1 cellular context compared by ENCODE assay signal in genomic region chr19:46173886-46174475, GRCh38.
TF ChIP-seq lines count a peak whose summit lies in the region.

No MANE protein-coding gene starts in this region.

TF ChIP-seq in H1, 55 proteins besides CTCF, POLR2A, EP300 and RAD21:
- TF ChIP-seq CHD7 (IDR thresholded peaks at IDR 0.05; ENCODE audit: insufficient replicate concordance, low read length) (no peak), RBBP5 (IDR thresholded peaks at IDR 0.05; ENCODE audit: borderline replicate concordance, low read depth, low read length) (no peak), TBP (IDR thresholded peaks at IDR 0.05; ENCODE audit: low read depth, low read length) (no peak), MAX (IDR thresholded peaks at IDR 0.05) (no peak), KDM4A (IDR thresholded peaks at IDR 0.05; ENCODE audit: low read depth, low read length, severe bottlenecking) (no peak), SIX5 (IDR thresholded peaks at IDR 0.05; ENCODE audit: low read depth, low read length) (no peak), TCF12 (IDR thresholded peaks at IDR 0.05; ENCODE audit: low read depth, low read length) (no peak), ASH2L (IDR thresholded peaks at IDR 0.05; ENCODE audit: low read length) (no peak), HDAC6 (IDR thresholded peaks at IDR 0.05; ENCODE audit: low read depth, low read length) (no peak), ATF2 (IDR thresholded peaks at IDR 0.05; ENCODE audit: low read length) (no peak), GABPA (IDR thresholded peaks at IDR 0.05; ENCODE audit: borderline replicate concordance, insufficient read depth, low read length) (no peak), SIN3A (conservative IDR thresholded peaks at IDR 0.05 in 1 of 2, IDR thresholded peaks at IDR 0.05 in 1 of 2; ENCODE audit: low read depth in 1 of 2, low read length in 2 of 2) (no peak), HDAC2 (IDR thresholded peaks at IDR 0.05; ENCODE audit: borderline replicate concordance in 1 of 2, low read depth in 2 of 2, low read length in 2 of 2) (no peak), RFX5 (IDR thresholded peaks at IDR 0.05; ENCODE audit: borderline replicate concordance, low read depth, low read length) (no peak), CHD1 (IDR thresholded peaks at IDR 0.05; ENCODE audit: low read depth, low read length) (no peak), KDM5A (IDR thresholded peaks at IDR 0.05; ENCODE audit: low read length) (no peak), FOSL1 (IDR thresholded peaks at IDR 0.05; ENCODE audit: insufficient read depth, low read depth, low read length) (no peak), JUND (IDR thresholded peaks at IDR 0.05; ENCODE audit: low read length) (no peak), BRCA1 (IDR thresholded peaks at IDR 0.05; ENCODE audit: low read depth, low read length) (no peak)
